ENCODE assay signal across 9 cellular contexts in genomic region chr3:151708868-151709267, GRCh38. TPM values are rescaled to one million over a fixed set of nuclear protein-coding genes. Genes with fewer than 3 reads are reported as not detected.
"Had no signal": no experiment of that assay in that cellular context is flagged by ENCODE, and none has a peak within 500 bp of the region (broad histone marks: within the 10 kb centered on the region; RNA-seq: fewer than 3 reads in every experiment).

No MANE protein-coding gene starts in this region.

- H3K4me3 Mint-ChIP-seq: IgD-negative memory B cell had no signal

- DNase-seq: H7, HCEC 1CT, Karpas-422, KBM-7 had no signal

- H2AFZ ChIP-seq: GM23248 had no signal

- H3K4me1 Mint-ChIP-seq: IgD-negative memory B cell had no signal

- H3K4me3 ChIP-seq: GM23248 had no signal

- H3K36me3 Mint-ChIP-seq: IgD-negative memory B cell had no signal

- H3K9ac ChIP-seq: GM23248, KMS-11 had no signal

- H3K27me3 Mint-ChIP-seq: IgD-negative memory B cell had no signal

- H3K27ac Mint-ChIP-seq: IgD-negative memory B cell had no signal

- H3K27ac ChIP-seq: GM23248, KMS-11 had no signal

- H3K4me2 ChIP-seq: KMS-11 had no signal

RNA-seq across cellular contexts. Expression of gene AADACL2, which starts 24.9 kb away (rescaled TPM):
- total RNA-seq: GM23248, H4, H7, HT-29 had no signal
- polyA plus RNA-seq: GM23248, IgD-negative memory B cell had no signal
